ENCODE assay signal across 8 cellular contexts in genomic region chr21:36430841-36431240, GRCh38. TPM values are rescaled to one million over a fixed set of nuclear protein-coding genes. Genes with fewer than 3 reads are reported as not detected.
A peak's percentile ranks its signal among the peaks of the same experiment; 100 is the strongest.
DNase-seq lines count a peak whose midpoint lies in the region; ATAC-seq and TF ChIP-seq lines count a peak whose summit lies in the region.
"Had no signal": no experiment of that assay in that cellular context is flagged by ENCODE, and none has a peak within 500 bp of the region (broad histone marks: within the 10 kb centered on the region; RNA-seq: fewer than 3 reads in every experiment).

No MANE protein-coding gene starts in this region.

- H3K36me3 ChIP-seq in Loucy (ENCODE audit: insufficient read depth, low read length) (no peaks in the 10 kb centered on the region), skeletal muscle tissue (ENCODE audit: control insufficient read depth in 3 of 3, insufficient read depth in 3 of 3, low read length in 3 of 3) (no peaks in the 10 kb centered on the region)

- H3K4me1 Mint-ChIP-seq in activated CD8-positive, alpha-beta T cell treated with anti-CD3 and anti-CD28 coated beads, Interleukin-2, amount 10 ng/mL, durations not matched to agents 7 days and 5 days (ENCODE audit: low read depth): peaks cover 20% of the 10 kb centered on the region

- no peak for DNase-seq in activated CD8-positive, alpha-beta T cell treated with anti-CD3 and anti-CD28 coated beads, Interleukin-2, amount 10 ng/mL, durations not matched to agents 7 days and 5 days
- peak; percentile 68 for DNase-seq in fibroblast of the aortic adventitia (ENCODE audit: low read depth)
- no peak for DNase-seq in SHP77 (lab: John Stamatoyannopoulos, UW)
- DNase-seq in anterior cingulate cortex (lab: John Stamatoyannopoulos, UW): no peak

- peak overlapping the region; percentile 99 for H3K27ac ChIP-seq in skeletal muscle tissue (ENCODE audit: low read depth, low read length)

- peak overlapping the region; percentile 55 for H3K4me3 Mint-ChIP-seq in activated CD8-positive, alpha-beta T cell treated with anti-CD3 and anti-CD28 coated beads, Interleukin-2, amount 10 ng/mL, durations not matched to agents 7 days and 5 days

- no peak overlapping the region for H3K27ac Mint-ChIP-seq in activated CD8-positive, alpha-beta T cell treated with anti-CD3 and anti-CD28 coated beads, Interleukin-2, amount 10 ng/mL, durations not matched to agents 7 days and 5 days

- CTCF ChIA-PET in activated CD8-positive, alpha-beta T cell treated with anti-CD3 and anti-CD28 coated beads, Interleukin-2, amount 10 ng/mL, durations not matched to agents 7 days and 5 days (lab: Charles Lee): no interaction called here

- H3K9me3 Mint-ChIP-seq in activated CD8-positive, alpha-beta T cell treated with anti-CD3 and anti-CD28 coated beads, Interleukin-2, amount 10 ng/mL, durations not matched to agents 7 days and 5 days (ENCODE audit: insufficient read depth): no peaks in the 10 kb centered on the region

- ATAC-seq in activated CD8-positive, alpha-beta T cell treated with anti-CD3 and anti-CD28 coated beads, Interleukin-2, amount 10 ng/mL, durations not matched to agents 7 days and 5 days: no peak
- no peak for ATAC-seq in HG03460 (IDR thresholded peaks at IDR 0.05; ENCODE audit: unreplicated experiment)

- no peaks in the 10 kb centered on the region for H3F3A ChIP-seq in Loucy (ENCODE audit: low read depth)

- H4K20me1 ChIP-seq in Loucy (ENCODE audit: insufficient read depth, low read length, poor library complexity, severe bottlenecking): no peaks in the 10 kb centered on the region

- H3K9me2 ChIP-seq in Loucy (replicated peaks; ENCODE audit: low read depth, low read length): no peaks in the 10 kb centered on the region

- H3K27me3 ChIP-seq in Loucy (ENCODE audit: insufficient read depth, low read length, poor library complexity, severe bottlenecking) (no peaks in the 10 kb centered on the region), skeletal muscle tissue (ENCODE audit: control insufficient read depth in 3 of 3, insufficient read depth in 3 of 3, low read length in 3 of 3) (no peaks in the 10 kb centered on the region)

- TF ChIP-seq CTCF in Loucy (conservative IDR thresholded peaks at IDR 0.05; ENCODE audit: low read length) (no peak), fibroblast of the aortic adventitia (IDR thresholded peaks at IDR 0.05; ENCODE audit: insufficient read depth, low read length) (no peak)

- peaks cover 28% of the 10 kb centered on the region for H3K4me1 ChIP-seq in Loucy (ENCODE audit: insufficient read depth, low read length, poor library complexity, severe bottlenecking)
- peaks cover 15 to 27% (median 23%) of the 10 kb centered on the region in 3 donors for H3K4me1 ChIP-seq in skeletal muscle tissue (ENCODE audit: control insufficient read depth in 3 of 3, insufficient read depth in 3 of 3, low read length in 3 of 3)

- H3K36me3 Mint-ChIP-seq in activated CD8-positive, alpha-beta T cell treated with anti-CD3 and anti-CD28 coated beads, Interleukin-2, amount 10 ng/mL, durations not matched to agents 7 days and 5 days (ENCODE audit: low read depth): peaks cover 2% of the 10 kb centered on the region

- POLR2A ChIA-PET in activated CD8-positive, alpha-beta T cell treated with anti-CD3 and anti-CD28 coated beads, Interleukin-2, amount 10 ng/mL, durations not matched to agents 7 days and 5 days (lab: Charles Lee): no interaction called here

- peaks cover 6% of the 10 kb centered on the region for H3K27me3 Mint-ChIP-seq in activated CD8-positive, alpha-beta T cell treated with anti-CD3 and anti-CD28 coated beads, Interleukin-2, amount 10 ng/mL, durations not matched to agents 7 days and 5 days (ENCODE audit: low read depth)

- H2AFZ ChIP-seq in Loucy (ENCODE audit: low read length): no peak overlapping the region

- H3K4me2 ChIP-seq in Loucy (ENCODE audit: low read depth, low read length, poor library complexity, severe bottlenecking): peak overlapping the region; percentile 70

- H3K9me3 ChIP-seq in Loucy (ENCODE audit: insufficient read depth, low read depth, low read length) (no peaks in the 10 kb centered on the region), skeletal muscle tissue (ENCODE audit: control insufficient read depth in 3 of 3, low read length in 3 of 3) (no peaks in the 10 kb centered on the region)

- peak overlapping the region; percentile 73 for H3K4me3 ChIP-seq in Loucy (ENCODE audit: low read length, poor library complexity, severe bottlenecking)
- H3K4me3 ChIP-seq in fibroblast of the aortic adventitia (ENCODE audit: low read depth, low read length): peak overlapping the region; percentile 60
- H3K4me3 ChIP-seq in skeletal muscle tissue (ENCODE audit: low read length in 3 of 3): peak overlapping the region; percentile 51 to 77 (median 76)

- H3K9ac ChIP-seq in Loucy (ENCODE audit: low read depth, low read length, poor library complexity, severe bottlenecking): peak overlapping the region; percentile 68
- peak overlapping the region in 2 of 3 donors; percentile 89 to 96 for H3K9ac ChIP-seq in skeletal muscle tissue (ENCODE audit: low read depth in 1 of 3, low read length in 3 of 3)

- H3K79me2 ChIP-seq in Loucy (ENCODE audit: insufficient read depth, low read length): no peaks in the 10 kb centered on the region; the same call in 1 of the 2 replicates

RNA-seq across cellular contexts. Expression of gene CHAF1B, which starts 45.6 kb away (rescaled TPM):
- total RNA-seq in activated CD8-positive, alpha-beta T cell treated with anti-CD3 and anti-CD28 coated beads, Interleukin-2, amount 10 ng/mL, durations not matched to agents 7 days and 5 days: 10 to 100 TPM; 27.4 to 28.1 TPM
- total RNA-seq in fibroblast of the aortic adventitia (ENCODE audit: low replicate concordance) (0.49 and 7.8 TPM in 2 replicates), skeletal muscle tissue (2.1 TPM)

RNA-seq across cellular contexts. Expression of gene CLDN14, which starts 49.1 kb away (rescaled TPM):
- not detected for total RNA-seq in activated CD8-positive, alpha-beta T cell treated with anti-CD3 and anti-CD28 coated beads, Interleukin-2, amount 10 ng/mL, durations not matched to agents 7 days and 5 days
- 0.27 and 0.57 TPM in 2 replicates for total RNA-seq in fibroblast of the aortic adventitia (ENCODE audit: low replicate concordance)
- total RNA-seq in skeletal muscle tissue: 3.7 TPM
- total RNA-seq: HT-29 had no signal
